Comparison of ENCODE assay signal across 17 cellular contexts in the genomic region with DNA sequence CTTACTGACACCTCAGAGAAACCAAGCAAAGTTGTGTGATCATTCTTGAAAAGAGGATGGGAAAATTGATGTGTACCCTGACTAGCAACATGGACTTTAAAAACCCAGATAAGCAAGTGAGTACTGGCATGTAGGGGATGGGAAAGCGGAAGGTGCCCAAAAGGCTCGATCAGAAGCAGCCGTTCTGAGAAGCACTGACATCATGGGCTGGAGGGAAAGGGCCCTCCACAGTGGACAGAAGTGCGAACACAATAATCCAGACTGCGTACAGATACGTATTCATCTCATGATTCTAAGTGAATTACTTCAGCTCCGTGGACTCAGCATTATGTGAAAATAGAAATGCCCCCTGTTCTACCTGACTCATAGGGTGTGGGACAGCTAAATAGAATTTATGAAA. TPM values are rescaled to one million over a fixed set of nuclear protein-coding genes. Genes with fewer than 3 reads are reported as not detected.
A peak's percentile ranks its signal among the peaks of the same experiment; 100 is the strongest.
DNase-seq lines count a peak whose midpoint lies in the region; ATAC-seq and TF ChIP-seq lines count a peak whose summit lies in the region.
"Had no signal": no experiment of that assay in that cellular context is flagged by ENCODE, and none has a peak within 500 bp of the region (broad histone marks: within the 10 kb centered on the region; RNA-seq: fewer than 3 reads in every experiment).

No MANE protein-coding gene starts in this region.

- no peak for DNase-seq in Right ventricle myocardium inferior (ENCODE audit: missing footprints)
- no peak for DNase-seq in cardiac septum (ENCODE audit: low spot score)
- DNase-seq in heart left ventricle, result peak in 1 of 5 donors; percentile 76
- peak; percentile 29 for DNase-seq in left ventricle myocardium superior
- DNase-seq in MV-4-11 (lab: John Stamatoyannopoulos, UW), result no peak
- no peak for DNase-seq in GM03348 (ENCODE audit: low spot score)
- no peak for DNase-seq in activated T-cell treated with anti-CD3 and anti-CD28 coated beads, Interleukin-2, amount 50 U/mL, for 1 hour
- no peak for DNase-seq in activated CD8-positive, alpha-beta memory T cell treated with anti-CD3 and anti-CD28 coated beads, Interleukin-2, amount 50 U/mL, for 48 hours
- DNase-seq: AML-193; CD4-positive, alpha-beta memory T cell; DMS153; DMS79; GDM1; H9 had no signal

- intact Hi-C loops in Right ventricle myocardium inferior (cut with DNase I) (no loop called here), cardiac septum (cut with DNase I) (no loop called here), heart left ventricle (cut with DNase I) (no loop called here), left ventricle myocardium superior (cut with micrococcal nuclease) (no loop called here)

- H3K36me3 ChIP-seq in heart left ventricle, result no peaks in the 10 kb centered on the region

- no peak overlapping the region for H3K4me3 ChIP-seq in heart left ventricle
- H3K4me3 ChIP-seq: A549 had no signal

- 56 to 69% (median 61%) methylated on average over 7 of the region's 7 CpGs for WGBS in heart left ventricle, 4 donors

- TF ChIP-seq CTCF in heart left ventricle (IDR thresholded peaks at IDR 0.05), result no peak

- peak overlapping the region in 11 of 12 donors; percentile 1 to 97 (median 45) for H3K27ac ChIP-seq in heart left ventricle
- H3K27ac ChIP-seq: 22Rv1, A549 had no signal

- ATAC-seq in Right ventricle myocardium inferior (peak; percentile 66), heart left ventricle (peak; percentile 83 to 95 (median 86)), left ventricle myocardium superior (peak; percentile 73)
- ATAC-seq: A549, HepG2 had no signal

- peaks cover 0 to 44% (median 10%) of the 10 kb centered on the region in 12 donors for H3K4me1 ChIP-seq in heart left ventricle
- H3K4me1 ChIP-seq: A549 had no signal

- no peak for TF ChIP-seq POLR2A in heart left ventricle (IDR thresholded peaks at IDR 0.05)

- no peaks in the 10 kb centered on the region for H3K9me3 ChIP-seq in heart left ventricle
- H3K9me3 ChIP-seq: A549 had no signal

- no peaks in the 10 kb centered on the region for H3K27me3 ChIP-seq in heart left ventricle

RNA-seq across cellular contexts. Expression of gene CDH2, which starts 42.2 kb away (rescaled TPM):
- total RNA-seq in Right ventricle myocardium inferior (293 TPM), cardiac septum (367 TPM), heart left ventricle (100 to 1,000 TPM; 313 to 594 (median 411) TPM), left ventricle myocardium superior (321 TPM)
- polyA plus RNA-seq in heart left ventricle, result 100 to 1,000 TPM in 1 of 2 donors, 10 to 100 TPM in 1; 62.5 to 169 TPM
- total RNA-seq: CD4-positive, alpha-beta memory T cell had no signal
- polyA plus RNA-seq: CD4-positive, alpha-beta memory T cell had no signal
